1 cellular context compared by ENCODE assay signal in the genomic region with DNA sequence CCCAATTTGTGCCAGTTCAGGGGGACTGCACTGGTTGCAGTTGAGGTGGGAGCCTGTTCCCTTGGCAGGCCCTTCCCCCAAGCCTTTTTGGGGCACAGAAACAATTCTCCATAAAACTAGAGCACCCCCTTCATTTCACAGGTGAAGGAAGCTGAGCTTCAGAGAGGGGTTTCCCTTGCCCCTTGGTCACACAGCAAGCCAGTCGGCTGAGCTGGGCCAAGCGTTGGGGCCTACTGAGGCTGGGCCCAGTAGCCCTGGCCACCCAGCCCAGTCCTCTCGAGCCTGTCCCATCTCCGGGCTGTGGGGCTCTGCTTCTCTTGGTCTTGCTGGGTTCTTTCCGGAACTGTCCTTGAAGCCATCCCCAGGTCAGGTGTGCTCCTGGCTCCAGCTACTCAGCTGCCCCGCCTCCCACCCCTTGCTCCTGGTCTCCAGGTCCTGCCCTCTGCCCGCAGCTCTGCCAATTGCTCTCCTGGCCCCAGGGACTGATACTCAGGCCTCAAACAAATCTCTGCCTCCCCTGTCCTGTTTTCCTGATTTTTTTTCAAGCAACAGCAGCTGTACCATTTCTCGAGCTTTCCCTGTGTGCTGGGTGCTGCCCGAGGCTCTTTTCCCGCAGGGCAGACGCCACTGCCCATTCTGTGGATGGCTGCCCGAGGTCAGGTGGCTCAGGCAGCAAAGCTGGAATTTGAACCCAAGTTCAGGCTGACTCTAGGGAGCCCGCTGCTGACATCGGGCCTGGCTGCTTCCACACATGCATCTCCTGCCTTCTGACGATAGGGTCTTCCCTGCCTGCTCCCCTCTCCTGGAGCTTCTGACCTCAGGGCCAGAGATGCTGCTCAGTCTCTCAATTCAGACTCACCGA.
TF ChIP-seq lines count a peak whose summit lies in the region.

No MANE protein-coding gene starts in this region.

TF ChIP-seq in WTC11, 78 proteins besides CTCF, POLR2A, EP300 and RAD21 (continued from another document):
- TF ChIP-seq, protein P1, sequence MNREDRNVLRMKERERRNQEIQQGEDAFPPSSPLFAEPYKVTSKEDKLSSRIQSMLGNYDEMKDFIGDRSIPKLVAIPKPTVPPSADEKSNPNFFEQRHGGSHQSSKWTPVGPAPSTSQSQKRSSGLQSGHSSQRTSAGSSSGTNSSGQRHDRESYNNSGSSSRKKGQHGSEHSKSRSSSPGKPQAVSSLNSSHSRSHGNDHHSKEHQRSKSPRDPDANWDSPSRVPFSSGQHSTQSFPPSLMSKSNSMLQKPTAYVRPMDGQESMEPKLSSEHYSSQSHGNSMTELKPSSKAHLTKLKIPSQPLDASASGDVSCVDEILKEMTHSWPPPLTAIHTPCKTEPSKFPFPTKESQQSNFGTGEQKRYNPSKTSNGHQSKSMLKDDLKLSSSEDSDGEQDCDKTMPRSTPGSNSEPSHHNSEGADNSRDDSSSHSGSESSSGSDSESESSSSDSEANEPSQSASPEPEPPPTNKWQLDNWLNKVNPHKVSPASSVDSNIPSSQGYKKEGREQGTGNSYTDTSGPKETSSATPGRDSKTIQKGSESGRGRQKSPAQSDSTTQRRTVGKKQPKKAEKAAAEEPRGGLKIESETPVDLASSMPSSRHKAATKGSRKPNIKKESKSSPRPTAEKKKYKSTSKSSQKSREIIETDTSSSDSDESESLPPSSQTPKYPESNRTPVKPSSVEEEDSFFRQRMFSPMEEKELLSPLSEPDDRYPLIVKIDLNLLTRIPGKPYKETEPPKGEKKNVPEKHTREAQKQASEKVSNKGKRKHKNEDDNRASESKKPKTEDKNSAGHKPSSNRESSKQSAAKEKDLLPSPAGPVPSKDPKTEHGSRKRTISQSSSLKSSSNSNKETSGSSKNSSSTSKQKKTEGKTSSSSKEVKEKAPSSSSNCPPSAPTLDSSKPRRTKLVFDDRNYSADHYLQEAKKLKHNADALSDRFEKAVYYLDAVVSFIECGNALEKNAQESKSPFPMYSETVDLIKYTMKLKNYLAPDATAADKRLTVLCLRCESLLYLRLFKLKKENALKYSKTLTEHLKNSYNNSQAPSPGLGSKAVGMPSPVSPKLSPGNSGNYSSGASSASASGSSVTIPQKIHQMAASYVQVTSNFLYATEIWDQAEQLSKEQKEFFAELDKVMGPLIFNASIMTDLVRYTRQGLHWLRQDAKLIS (CRISPR knock-in tag; IDR thresholded peaks at IDR 0.05; ENCODE audit: borderline replicate concordance), result no peak
- no peak for TF ChIP-seq SMAD3 (CRISPR knock-in tag; IDR thresholded peaks at IDR 0.05; ENCODE audit: borderline replicate concordance)
- TF ChIP-seq ESRRA (CRISPR knock-in tag; IDR thresholded peaks at IDR 0.05; ENCODE audit: borderline replicate concordance), result no peak
- no peak for TF ChIP-seq OVOL2 (CRISPR knock-in tag; IDR thresholded peaks at IDR 0.05; ENCODE audit: borderline replicate concordance)
- TF ChIP-seq, protein P2, sequence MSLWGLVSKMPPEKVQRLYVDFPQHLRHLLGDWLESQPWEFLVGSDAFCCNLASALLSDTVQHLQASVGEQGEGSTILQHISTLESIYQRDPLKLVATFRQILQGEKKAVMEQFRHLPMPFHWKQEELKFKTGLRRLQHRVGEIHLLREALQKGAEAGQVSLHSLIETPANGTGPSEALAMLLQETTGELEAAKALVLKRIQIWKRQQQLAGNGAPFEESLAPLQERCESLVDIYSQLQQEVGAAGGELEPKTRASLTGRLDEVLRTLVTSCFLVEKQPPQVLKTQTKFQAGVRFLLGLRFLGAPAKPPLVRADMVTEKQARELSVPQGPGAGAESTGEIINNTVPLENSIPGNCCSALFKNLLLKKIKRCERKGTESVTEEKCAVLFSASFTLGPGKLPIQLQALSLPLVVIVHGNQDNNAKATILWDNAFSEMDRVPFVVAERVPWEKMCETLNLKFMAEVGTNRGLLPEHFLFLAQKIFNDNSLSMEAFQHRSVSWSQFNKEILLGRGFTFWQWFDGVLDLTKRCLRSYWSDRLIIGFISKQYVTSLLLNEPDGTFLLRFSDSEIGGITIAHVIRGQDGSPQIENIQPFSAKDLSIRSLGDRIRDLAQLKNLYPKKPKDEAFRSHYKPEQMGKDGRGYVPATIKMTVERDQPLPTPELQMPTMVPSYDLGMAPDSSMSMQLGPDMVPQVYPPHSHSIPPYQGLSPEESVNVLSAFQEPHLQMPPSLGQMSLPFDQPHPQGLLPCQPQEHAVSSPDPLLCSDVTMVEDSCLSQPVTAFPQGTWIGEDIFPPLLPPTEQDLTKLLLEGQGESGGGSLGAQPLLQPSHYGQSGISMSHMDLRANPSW (CRISPR knock-in tag; conservative IDR thresholded peaks at IDR 0.05; ENCODE audit: low read depth), result no peak
- TF ChIP-seq EMX1 (CRISPR knock-in tag; IDR thresholded peaks at IDR 0.05), result no peak
- no peak for TF ChIP-seq GTF2I (CRISPR knock-in tag; conservative IDR thresholded peaks at IDR 0.05)
- TF ChIP-seq, protein P3, sequence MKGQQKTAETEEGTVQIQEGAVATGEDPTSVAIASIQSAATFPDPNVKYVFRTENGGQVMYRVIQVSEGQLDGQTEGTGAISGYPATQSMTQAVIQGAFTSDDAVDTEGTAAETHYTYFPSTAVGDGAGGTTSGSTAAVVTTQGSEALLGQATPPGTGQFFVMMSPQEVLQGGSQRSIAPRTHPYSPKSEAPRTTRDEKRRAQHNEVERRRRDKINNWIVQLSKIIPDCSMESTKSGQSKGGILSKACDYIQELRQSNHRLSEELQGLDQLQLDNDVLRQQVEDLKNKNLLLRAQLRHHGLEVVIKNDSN (CRISPR knock-in tag; IDR thresholded peaks at IDR 0.05), result no peak
- no peak for TF ChIP-seq ATF1 (CRISPR knock-in tag; IDR thresholded peaks at IDR 0.05)
TF ChIP-seq in WTC11: peak in this region for 0.
